In genomic region chr2:41963661-41964525, GRCh38 we compare ENCODE assay signal across 9 cellular contexts.
DNase-seq lines count a peak whose midpoint lies in the region; ATAC-seq and TF ChIP-seq lines count a peak whose summit lies in the region.
"Had no signal": no experiment of that assay in that cellular context is flagged by ENCODE, and none has a peak within 500 bp of the region (broad histone marks: within the 10 kb centered on the region; RNA-seq: fewer than 3 reads in every experiment).

No MANE protein-coding gene starts in this region.

- CTCF ChIA-PET in PC-9 (lab: Charles Lee): no interaction called here

- H3K36me3 ChIP-seq in PC-9 (ENCODE audit: low read depth) (no peaks in the 10 kb centered on the region), heart left ventricle (no peaks in the 10 kb centered on the region), psoas muscle (ENCODE audit: insufficient read depth in 1 of 2, low read depth in 1 of 2) (no peaks in the 10 kb centered on the region)

- H2AFZ ChIP-seq in PC-9: no peak overlapping the region

- no TSS peak for BruUV-seq in PC-9 (replicated peaks; lab: Mats Ljungman, UMichigan)

- peaks cover 15 to 30% of the 10 kb centered on the region in 2 donors for H3K27me3 Mint-ChIP-seq in natural killer cell (ENCODE audit: low read depth in 2 of 2)

- H3K9me3 ChIP-seq in PC-9 (ENCODE audit: insufficient read depth, low read depth) (no peaks in the 10 kb centered on the region), heart left ventricle (no peaks in the 10 kb centered on the region), psoas muscle (no peaks in the 10 kb centered on the region)

- ATAC-seq in heart left ventricle (peak in 1 of 4 donors; percentile 47), psoas muscle (no peak), HG03378 (IDR thresholded peaks at IDR 0.05; ENCODE audit: unreplicated experiment) (no peak), natural killer cell (no peak)

- H3K27ac ChIP-seq in PC-9 (0 out of 2 replicates have a peak overlapping the region, but pooled peaks have one; percentile 3), heart left ventricle (peak overlapping the region in 9 of 12 donors; percentile 0 to 88 (median 47)), psoas muscle (no peak overlapping the region)

- H3K4me1 ChIP-seq in PC-9 (replicated peaks; ENCODE audit: insufficient read depth) (peaks cover 40% of the 10 kb centered on the region), heart left ventricle (peaks cover 0 to 60% (median 32%) of the 10 kb centered on the region in 12 donors), psoas muscle (peaks cover 28% of the 10 kb centered on the region)

- H3K4me3 Mint-ChIP-seq in natural killer cell: no peak overlapping the region
- H3K4me3 Mint-ChIP-seq: activated naive CD8-positive, alpha-beta T cell had no signal

- DNase-seq in GM03348 (ENCODE audit: low spot score) (peak; percentile 35), PC-9 (peak in 1 of 2 experiments; percentile 60), heart left ventricle (peak in 2 of 5 donors; percentile 52 to 57), psoas muscle (peak; percentile 53 to 59), NCI-H226 (no peak), natural killer cell (no peak), DMS 273 (lab: John Stamatoyannopoulos, UW; ENCODE audit: unreplicated experiment) (no peak)

- H3K9me3 Mint-ChIP-seq in natural killer cell: no peaks in the 10 kb centered on the region

- TF ChIP-seq CTCF in PC-9 (conservative IDR thresholded peaks at IDR 0.05) (no peak), heart left ventricle (IDR thresholded peaks at IDR 0.05) (no peak), psoas muscle (IDR thresholded peaks at IDR 0.05) (no peak), natural killer cell (IDR thresholded peaks at IDR 0.05) (no peak)

- H3K9me2 ChIP-seq in PC-9 (ENCODE audit: insufficient read depth): no peaks in the 10 kb centered on the region

- H3K79me2 ChIP-seq in PC-9 (ENCODE audit: low read depth): no peaks in the 10 kb centered on the region

- intact Hi-C loops in PC-9 (cut with micrococcal nuclease; ENCODE audit: unreplicated experiment): loop anchor here (10.0 kb wide), 1 partner anchor 89 kb away; no protein-coding TSS in a partner anchor
- intact Hi-C loops in heart left ventricle (cut with DNase I): no loop called here
- intact Hi-C loops in psoas muscle (cut with DNase I): no loop called here
- intact Hi-C loops in natural killer cell (cut with micrococcal nuclease): no loop called here

- no peak overlapping the region for H3K27ac Mint-ChIP-seq in natural killer cell
- H3K27ac Mint-ChIP-seq: activated naive CD8-positive, alpha-beta T cell had no signal

- H3K27me3 ChIP-seq in PC-9 (ENCODE audit: insufficient read depth, low read depth) (no peaks in the 10 kb centered on the region), heart left ventricle (no peaks in the 10 kb centered on the region), psoas muscle (ENCODE audit: insufficient read depth in 3 of 3, low read length in 2 of 3) (no peaks in the 10 kb centered on the region)

- WGBS in heart left ventricle, 4 donors: 57 to 78% (median 66%) methylated on average over 10 of the region's 10 CpGs
- 56 to 73% (median 62%) methylated on average over 10 of the region's 10 CpGs for WGBS in psoas muscle, 3 donors

- peak overlapping the region; percentile 8 for H3K4me2 ChIP-seq in PC-9

- peaks cover 15% of the 10 kb centered on the region for H3F3A ChIP-seq in PC-9 (ENCODE audit: insufficient read depth, low read depth)

- H3K36me3 Mint-ChIP-seq in natural killer cell: no peaks in the 10 kb centered on the region
- H3K36me3 Mint-ChIP-seq: activated naive CD8-positive, alpha-beta T cell had no signal

- H3K4me3 ChIP-seq in PC-9 (no peak overlapping the region), heart left ventricle (no peak overlapping the region), psoas muscle (no peak overlapping the region)

- TF ChIP-seq POLR2A in heart left ventricle (IDR thresholded peaks at IDR 0.05): no peak

- POLR2A ChIA-PET in PC-9 (lab: Charles Lee; ENCODE audit: unreplicated experiment): no interaction called here

- no peaks in the 10 kb centered on the region for H4K20me1 ChIP-seq in PC-9 (ENCODE audit: insufficient read depth)

- H3K4me1 Mint-ChIP-seq in natural killer cell: peaks cover 7 to 10% of the 10 kb centered on the region in 2 donors

Comparison
In these comparisons a context has a peak if more than half of its experiments do, and no peak if none do; other contexts are left out.
1. DNase-seq: peak in GM03348 (single experiment) and psoas muscle (2 of 2); none in NCI-H226 (single experiment), natural killer cell (single experiment) and DMS 273 (single experiment).